In genomic region chr14:57818511-57818910, GRCh38 we compare ENCODE assay signal across 23 cellular contexts. TPM values are rescaled to one million over a fixed set of nuclear protein-coding genes. Genes with fewer than 3 reads are reported as not detected.
"Had no signal": no experiment of that assay in that cellular context is flagged by ENCODE, and none has a peak within 500 bp of the region (broad histone marks: within the 10 kb centered on the region; RNA-seq: fewer than 3 reads in every experiment).

No MANE protein-coding gene starts in this region.

- H3K36me3 ChIP-seq: spleen, tibial nerve had no signal

- H3K4me1 ChIP-seq: psoas muscle, spleen, tibial nerve had no signal

- H3K27ac ChIP-seq: dorsolateral prefrontal cortex, hepatocyte, psoas muscle, spleen, tibial nerve had no signal

- H3K9me3 ChIP-seq: psoas muscle, spleen, tibial nerve had no signal

- H3K4me3 ChIP-seq: dorsolateral prefrontal cortex, hepatocyte, psoas muscle, spleen, tibial nerve had no signal

- ATAC-seq: naive thymus-derived CD4-positive, alpha-beta T cell; psoas muscle; sciatic nerve; stimulated activated memory B cell treated with anti-CD40 and anti-IgM and Interleukin-4, amounts not matched to agents 10 μg/mL and 1 μg/mL and 100 μg/mL, for 72 hours had no signal

- DNase-seq: cortex of kidney; dorsolateral prefrontal cortex; effector CD8-positive, alpha-beta T cell; foreskin melanocyte; head of caudate nucleus; mammary epithelial cell; naive thymus-derived CD4-positive, alpha-beta T cell; nephron progenitor cell; psoas muscle; spleen; stimulated activated CD4-positive, alpha-beta T cell treated with anti-CD3 and anti-CD28 coated beads, Interleukin-15, amount 100 ng/mL, for 24 hours; stimulated activated CD4-positive, alpha-beta T cell treated with anti-CD3 and anti-CD28 coated beads, Interleukin-1b, Interleukin-23, amount 100 ng/mL, for 48 hours; stimulated activated CD4-positive, alpha-beta T cell treated with anti-CD3 and anti-CD28 coated beads, Interleukin-4, amount 100 ng/mL, for 24 hours had no signal

- H3K27me3 ChIP-seq: hepatocyte, spleen, tibial nerve had no signal

RNA-seq across cellular contexts. Expression of gene SLC35F4, which starts 47.4 kb away (rescaled TPM):
- total RNA-seq: liver; mesenteric fat pad; mononuclear cell; naive thymus-derived CD4-positive, alpha-beta T cell; omental fat pad; psoas muscle; sciatic nerve; skeletal muscle tissue; spleen; tibial nerve; ureter had no signal
